Comparison of ENCODE assay signal across 8 cellular contexts in the genomic region with DNA sequence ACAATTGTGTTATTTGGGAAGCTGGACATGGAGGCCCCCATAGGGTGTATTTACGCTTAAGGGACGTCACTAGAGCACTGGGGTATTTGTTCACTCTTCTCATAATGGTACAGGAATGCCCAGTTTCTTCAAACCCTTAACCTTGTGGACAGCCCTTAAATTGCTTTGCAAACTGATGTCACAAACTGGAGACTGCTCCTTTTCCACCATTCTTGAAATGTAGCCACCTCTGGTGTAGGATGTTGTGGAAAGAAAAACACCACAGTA. TPM values are rescaled to one million over a fixed set of nuclear protein-coding genes. Genes with fewer than 3 reads are reported as not detected.
DNase-seq lines count a peak whose midpoint lies in the region; ATAC-seq and TF ChIP-seq lines count a peak whose summit lies in the region.

No MANE protein-coding gene starts in this region.

- no peak for ATAC-seq in lung (ENCODE audit: insufficient read depth, low FRiP score)
- no peak for ATAC-seq in HG02970 (IDR thresholded peaks at IDR 0.05; ENCODE audit: low FRiP score, unreplicated experiment)

- POLR2A ChIA-PET in CD4-positive, alpha-beta memory T cell (lab: Charles Lee; ENCODE audit: partially characterized antibody), result interaction anchor here (0.9 to 2.2 kb wide), 7 partner anchors 41 to 954 kb away, joined by 3 to 13 read pairs (median 4); a partner anchor contains a TSS

- H3K4me1 Mint-ChIP-seq in CD4-positive, alpha-beta memory T cell, result peaks cover 59 to 89% (median 75%) of the 10 kb centered on the region in 4 donors

- H3K4me1 ChIP-seq in CD4-positive, alpha-beta memory T cell (ENCODE audit: insufficient read depth, low read length), result peaks cover 77% of the 10 kb centered on the region
- H3K4me1 ChIP-seq in lung (ENCODE audit: control insufficient read depth in 2 of 2, insufficient read depth in 2 of 2, low read length in 2 of 2) (peaks cover 1 to 19% of the 10 kb centered on the region in 2 donors), uterus (peaks cover 8 to 19% of the 10 kb centered on the region in 2 donors)

- no peaks in the 10 kb centered on the region for H3K9me3 ChIP-seq in CD4-positive, alpha-beta memory T cell (ENCODE audit: control insufficient read depth in 1 of 2, low read length in 2 of 2)
- no peaks in the 10 kb centered on the region for H3K9me3 ChIP-seq in lung (ENCODE audit: control insufficient read depth in 2 of 2, insufficient read depth in 1 of 2, low read length in 1 of 2)
- H3K9me3 ChIP-seq in uterus, result no peaks in the 10 kb centered on the region

- CTCF ChIA-PET in CD4-positive, alpha-beta memory T cell (lab: Charles Lee; ENCODE audit: partially characterized antibody), result interaction anchor here (0.9 to 2.3 kb wide), 4 partner anchors 22 to 114 kb away, joined by 3 to 6 read pairs (median 5); no protein-coding TSS in a partner anchor

- peak overlapping the region; percentile 70 to 99 for H3K4me3 ChIP-seq in CD4-positive, alpha-beta memory T cell (ENCODE audit: low read length in 2 of 2)
- peak overlapping the region; percentile 97 for H3K4me3 ChIP-seq in LNCaP clone FGC (ENCODE audit: low read depth, low read length)
- peak overlapping the region; percentile 99 for H3K4me3 ChIP-seq in lung
- H3K4me3 ChIP-seq in uterus, result peak overlapping the region; percentile 84 to 94

- peaks cover 30% of the 10 kb centered on the region for H3K36me3 ChIP-seq in CD4-positive, alpha-beta memory T cell (ENCODE audit: insufficient read depth, low read length)
- H3K36me3 ChIP-seq in lung (ENCODE audit: control insufficient read depth in 2 of 2, insufficient read depth in 2 of 2, low read length in 2 of 2), result peaks cover 8% of the 10 kb centered on the region in 2 donors
- no peaks in the 10 kb centered on the region for H3K36me3 ChIP-seq in uterus

- no peaks in the 10 kb centered on the region for H3K27me3 ChIP-seq in CD4-positive, alpha-beta memory T cell (ENCODE audit: insufficient read depth, low read length)
- H3K27me3 ChIP-seq in lung (ENCODE audit: control insufficient read depth, insufficient read depth), result no peaks in the 10 kb centered on the region
- no peaks in the 10 kb centered on the region for H3K27me3 ChIP-seq in uterus

- intact Hi-C loops in CD4-positive, alpha-beta memory T cell (cut with micrococcal nuclease), result loop anchor here (2.0 kb wide), 1 partner anchor 113 kb away; no protein-coding TSS in a partner anchor
- intact Hi-C loops in uterus (cut with DNase I; ENCODE audit: low total_unique reads), result no loop called here

- no peaks in the 10 kb centered on the region for H3K27me3 Mint-ChIP-seq in CD4-positive, alpha-beta memory T cell

- TF ChIP-seq POLR2A in uterus (IDR thresholded peaks at IDR 0.05), result no peak

- H3K9me3 Mint-ChIP-seq in CD4-positive, alpha-beta memory T cell, result peaks cover 0 to 4% (median 0%) of the 10 kb centered on the region in 8 donors

- peaks cover 25 to 55% of the 10 kb centered on the region in 2 donors for H3K36me3 Mint-ChIP-seq in CD4-positive, alpha-beta memory T cell

- peak overlapping the region; percentile 89 to 99 (median 98) for H3K27ac Mint-ChIP-seq in CD4-positive, alpha-beta memory T cell

- peak overlapping the region; percentile 97 for H3K27ac ChIP-seq in CD4-positive, alpha-beta memory T cell (ENCODE audit: low read depth, low read length)
- H3K27ac ChIP-seq in lung (ENCODE audit: low read depth in 1 of 2, low read length in 1 of 2) (peak overlapping the region; percentile 88 to 96), uterus (peak overlapping the region; percentile 98 to 99)

- WGBS in lung, 2 donors, result 0% methylated on average over 2 of the region's 2 CpGs

- peak overlapping the region; percentile 92 to 100 (median 97) for H3K4me3 Mint-ChIP-seq in CD4-positive, alpha-beta memory T cell

- DNase-seq in CD4-positive, alpha-beta memory T cell, result no peak
- DNase-seq in LNCaP clone FGC (ENCODE audit: low read depth) (no peak), brain pericyte (ENCODE audit: low read depth, low spot score) (peak; percentile 70), lung (ENCODE audit: low spot score) (no peak), uterus (no peak), H4 (ENCODE audit: low spot score) (no peak)
- DNase-seq in stimulated activated CD4-positive, alpha-beta T cell treated with anti-CD3 and anti-CD28 coated beads, Interleukin-1b, Interleukin-23, amount 100 ng/mL, for 48 hours, result no peak

- no peak for TF ChIP-seq CTCF in LNCaP clone FGC (IDR thresholded peaks at IDR 0.05; ENCODE audit: control insufficient read depth, extremely low read depth, insufficient read depth)
- no peak for TF ChIP-seq CTCF in lung (IDR thresholded peaks at IDR 0.05; ENCODE audit: control extremely low read depth, extremely low read depth)
- TF ChIP-seq CTCF in uterus (IDR thresholded peaks at IDR 0.05), result no peak

RNA-seq across cellular contexts. Expression of a gene that starts 1.0 kb away (rescaled TPM):
- total RNA-seq in CD4-positive, alpha-beta memory T cell, result 100 to 1,000 TPM; 180 to 189 TPM
- 10 to 100 TPM; 33.5 to 74.5 TPM for polyA plus RNA-seq in CD4-positive, alpha-beta memory T cell
- total RNA-seq in lung, result 100 to 1,000 TPM; 126 to 147 TPM
- polyA plus RNA-seq in lung, result 10 to 100 TPM; 67.3 to 84.2 TPM
- 100 to 1,000 TPM in 1 of 4 donors, 10 to 100 TPM in 3; 11.5 to 161 (median 52.0) TPM for total RNA-seq in uterus
- total RNA-seq in H4 (2014; rRNA removed; shearing (Covaris generic)), result 74.3 and 85.9 TPM in 2 replicates

RNA-seq across cellular contexts. Expression of a gene that starts 15.6 kb away (rescaled TPM):
- not detected for total RNA-seq in CD4-positive, alpha-beta memory T cell
- not detected for polyA plus RNA-seq in CD4-positive, alpha-beta memory T cell
- total RNA-seq in lung, result 1 to 10 TPM; 3.2 to 5.4 TPM
- polyA plus RNA-seq in lung, result 1 to 10 TPM; 3.7 to 8.4 TPM
- not detected for total RNA-seq in uterus
- total RNA-seq in H4 (2014; rRNA removed; shearing (Covaris generic)), result not detected in 2 replicates

RNA-seq across cellular contexts. Expression of a gene that starts 29.8 kb away (rescaled TPM):
- total RNA-seq in CD4-positive, alpha-beta memory T cell, result 100 to 1,000 TPM; 311 to 312 TPM
- polyA plus RNA-seq in CD4-positive, alpha-beta memory T cell, result 1,000 to 10,000 TPM in 1 of 2 donors, 100 to 1,000 TPM in 1; 860 to 1,209 TPM
- total RNA-seq in lung (100 to 1,000 TPM; 164 to 433 TPM), uterus (100 to 1,000 TPM; 130 to 263 (median 199) TPM)
- 100 to 1,000 TPM; 178 to 482 TPM for polyA plus RNA-seq in lung
- total RNA-seq in H4 (2014; rRNA removed; shearing (Covaris generic)), result 482 and 546 TPM in 2 replicates

RNA-seq across cellular contexts. Expression of a gene that starts 50.7 kb away (rescaled TPM):
- 100 to 1,000 TPM; 110 to 121 TPM for total RNA-seq in CD4-positive, alpha-beta memory T cell
- 100 to 1,000 TPM; 167 to 259 TPM for polyA plus RNA-seq in CD4-positive, alpha-beta memory T cell
- total RNA-seq in lung, result 10 to 100 TPM; 42.7 to 86.8 TPM
- 100 to 1,000 TPM in 1 of 2 donors, 10 to 100 TPM in 1; 92.2 to 168 TPM for polyA plus RNA-seq in lung
- 10 to 100 TPM; 50.5 to 78.8 (median 69.4) TPM for total RNA-seq in uterus
- 188 and 214 TPM in 2 replicates for total RNA-seq in H4 (2014; rRNA removed; shearing (Covaris generic))
